In genomic region chr1:185442065-185442464, GRCh38 we compare ENCODE assay signal across 17 cellular contexts.
DNase-seq lines count a peak whose midpoint lies in the region; ATAC-seq and TF ChIP-seq lines count a peak whose summit lies in the region.
"Had no signal": no experiment of that assay in that cellular context is flagged by ENCODE, and none has a peak within 500 bp of the region (broad histone marks: within the 10 kb centered on the region; RNA-seq: fewer than 3 reads in every experiment).

No MANE protein-coding gene starts in this region.

- no peaks in the 10 kb centered on the region for H4K20me1 ChIP-seq in PC-3 (ENCODE audit: low read length)
- H4K20me1 ChIP-seq: BLaER1 treated with 17β-estradiol and CSF1 and Interleukin-3, amounts not matched to agents 10 nM and 100 nM had no signal

- no peaks in the 10 kb centered on the region for H3K9me3 ChIP-seq in PC-3 (ENCODE audit: low read length)
- no peaks in the 10 kb centered on the region for H3K9me3 ChIP-seq in body of pancreas
- H3K9me3 ChIP-seq: BLaER1 treated with 17β-estradiol and CSF1 and Interleukin-3, amounts not matched to agents 10 nM and 100 nM; esophagus muscularis mucosa; heart right ventricle; MG63 had no signal

- H3K9ac ChIP-seq in PC-3 (ENCODE audit: low read length) = no peak overlapping the region
- H3K9ac ChIP-seq: BLaER1 treated with 17β-estradiol and CSF1 and Interleukin-3, amounts not matched to agents 10 nM and 100 nM had no signal

- H3F3A ChIP-seq in PC-3 (ENCODE audit: low read length, unreplicated experiment) = peaks cover 8% of the 10 kb centered on the region

- intact Hi-C loops in PC-3 (cut with micrococcal nuclease) (no loop called here), body of pancreas (cut with DNase I) (no loop called here)

- H3K9me2 ChIP-seq in PC-3 (replicated peaks; ENCODE audit: low read length) = no peaks in the 10 kb centered on the region

- TF ChIP-seq POLR2A in body of pancreas (IDR thresholded peaks at IDR 0.05) = no peak

- 78 to 80% methylated on average over 3 of the region's 3 CpGs for WGBS in body of pancreas, 2 donors

- DNase-seq in EL = peak; percentile 12
- no peak for DNase-seq in PC-3
- no peak for DNase-seq in body of pancreas
- peak; percentile 35 for DNase-seq in myocyte (ENCODE audit: low read depth)
- DNase-seq in NCI-H2171 (lab: John Stamatoyannopoulos, UW) = no peak
- DNase-seq in middle frontal gyrus (ENCODE audit: extremely low spot score, low spot score) = no peak
- DNase-seq: activated T-cell treated with anti-CD3 and anti-CD28 coated beads, Interleukin-2, amount 50 U/mL, for 4 hours; heart right ventricle; NCI-H1694; nephron progenitor cell; RPMI8226; T-cell had no signal

- no peak overlapping the region for H2AFZ ChIP-seq in PC-3 (ENCODE audit: low read length)

- ATAC-seq in PC-3 (no peak), body of pancreas (no peak), HG03095 (IDR thresholded peaks at IDR 0.05; ENCODE audit: unreplicated experiment) (no peak)
- no peak for ATAC-seq in activated CD4-positive, CD25-positive, alpha-beta regulatory T cell treated with anti-CD3 and anti-CD28 coated beads, Interleukin-2, amount 50 U/mL, for 24 hours
- ATAC-seq: activated T-cell treated with anti-CD3 and anti-CD28 coated beads, Interleukin-2, amount 50 U/mL, for 4 hours; T-cell had no signal

- H3K4me3 ChIP-seq in PC-3 (ENCODE audit: low read length) (no peak overlapping the region), body of pancreas (no peak overlapping the region)
- H3K4me3 ChIP-seq: BLaER1 treated with 17β-estradiol and CSF1 and Interleukin-3, amounts not matched to agents 10 nM and 100 nM; esophagus muscularis mucosa; heart right ventricle; MG63 had no signal

- CTCF ChIA-PET in PC-3 (lab: Charles Lee) = no interaction called here

- H3K4me2 ChIP-seq in PC-3 (ENCODE audit: low read length) = peak overlapping the region; percentile 57; the same call in 1 of the 2 replicates

- TF ChIP-seq CTCF in PC-3 (conservative IDR thresholded peaks at IDR 0.05; ENCODE audit: low read depth, low read length) (no peak), body of pancreas (IDR thresholded peaks at IDR 0.05) (no peak)

- BruUV-seq in PC-3 (replicated peaks; lab: Mats Ljungman, UMichigan) = no TSS peak

- peaks cover 37% of the 10 kb centered on the region for H3K4me1 ChIP-seq in PC-3 (ENCODE audit: insufficient read depth, low read length)
- peaks cover 25% of the 10 kb centered on the region for H3K4me1 ChIP-seq in body of pancreas

- POLR2A ChIA-PET in PC-3 (lab: Charles Lee; ENCODE audit: unreplicated experiment) = no interaction called here

- H3K27me3 ChIP-seq in PC-3 (ENCODE audit: low read length) (no peaks in the 10 kb centered on the region), body of pancreas (no peaks in the 10 kb centered on the region)
- H3K27me3 ChIP-seq: BLaER1 treated with 17β-estradiol and CSF1 and Interleukin-3, amounts not matched to agents 10 nM and 100 nM; esophagus muscularis mucosa; heart right ventricle; MG63 had no signal

- H3K79me2 ChIP-seq in PC-3 (ENCODE audit: low read length) = no peaks in the 10 kb centered on the region

- H3K36me3 ChIP-seq in PC-3 (ENCODE audit: low read depth, low read length) (no peaks in the 10 kb centered on the region), body of pancreas (replicated peaks in 1 of 2; ENCODE audit: insufficient read depth in 1 of 2, low read depth in 2 of 2) (no peaks in the 10 kb centered on the region)
- H3K36me3 ChIP-seq: BLaER1 treated with 17β-estradiol and CSF1 and Interleukin-3, amounts not matched to agents 10 nM and 100 nM; esophagus muscularis mucosa; heart right ventricle; MG63 had no signal

- no peak overlapping the region for H3K27ac ChIP-seq in PC-3 (ENCODE audit: low read length)
- H3K27ac ChIP-seq in body of pancreas = peak overlapping the region in 3 of 4 donors; percentile 56 to 76 (median 64)
- H3K27ac ChIP-seq: esophagus muscularis mucosa, heart right ventricle had no signal

Comparison
In these comparisons a context has a peak if more than half of its experiments do, and no peak if none do; other contexts are left out.
1. DNase-seq: peak in EL (single experiment) and myocyte (single experiment); none in PC-3 (single experiment), body of pancreas (0 of 4), NCI-H2171 (single experiment) and middle frontal gyrus (single experiment).